In genomic region chr5:167688731-167689130, GRCh38 we compare ENCODE assay signal across 26 cellular contexts.
DNase-seq lines count a peak whose midpoint lies in the region; ATAC-seq and TF ChIP-seq lines count a peak whose summit lies in the region.
"Had no signal": no experiment of that assay in that cellular context is flagged by ENCODE, and none has a peak within 500 bp of the region (broad histone marks: within the 10 kb centered on the region; RNA-seq: fewer than 3 reads in every experiment).

No MANE protein-coding gene starts in this region.

- BruUV-seq in MCF 10A (replicated peaks; lab: Mats Ljungman, UMichigan) = no TSS peak

- no peaks in the 10 kb centered on the region for H3K4me1 ChIP-seq in breast epithelium
- peaks cover 9% of the 10 kb centered on the region for H3K4me1 ChIP-seq in RWPE2 (ENCODE audit: insufficient read depth, poor library complexity, severe bottlenecking)
- H3K4me1 ChIP-seq: spleen had no signal

- DNase-seq in MCF 10A (ENCODE audit: unreplicated experiment) (peak; percentile 61), breast epithelium (ENCODE audit: low spot score in 2 of 2) (no peak), RWPE2 (ENCODE audit: low spot score) (no peak), fibroblast of mammary gland (ENCODE audit: low read depth) (peak; percentile 34), DMS79 (lab: John Stamatoyannopoulos, UW) (no peak), dedifferentiated amniotic fluid mesenchymal stem cell (ENCODE audit: extremely low spot score) (no peak)
- DNase-seq: activated CD4-positive, CD25-positive, alpha-beta regulatory T cell treated with anti-CD3 and anti-CD28 coated beads, Interleukin-2, amount 50 U/mL, for 72 hours; activated T-cell treated with anti-CD3 and anti-CD28 coated beads, Interleukin-2, amount 50 U/mL, for 1 hour; CD8-positive, alpha-beta memory T cell; cerebellar nuclear complex; DMS53; NCI-H1436; NCI-H226; NCI-H82; SHP77 treated with DMSO at 0.1 percent for 48 hours; spleen; stimulated activated CD4-positive, alpha-beta T cell treated with anti-CD3 and anti-CD28 coated beads, Interleukin-4, amount 100 ng/mL, for 24 hours; stimulated activated naive CD8-positive, alpha-beta T cell treated with anti-CD3 and anti-CD28 coated beads, Interleukin-15, Interleukin-2, amounts not matched to agents 100 U/mL and 50 U/mL, for 24 hours; tibial artery had no signal

- no peak for TF ChIP-seq POLR2A in breast epithelium (IDR thresholded peaks at IDR 0.05)

- no peak overlapping the region for H3K27ac ChIP-seq in breast epithelium
- H3K27ac ChIP-seq in RWPE2 (ENCODE audit: poor library complexity, severe bottlenecking) = peak overlapping the region; percentile 8
- H3K27ac ChIP-seq: 22Rv1, spleen, tibial artery had no signal

- peak overlapping the region; percentile 63 for H3K4me3 Mint-ChIP-seq in MCF 10A (ENCODE audit: unreplicated experiment)
- H3K4me3 Mint-ChIP-seq: CD8-positive, alpha-beta memory T cell; IgD-negative memory B cell; memory B cell had no signal

- H3K27ac Mint-ChIP-seq in MCF 10A (ENCODE audit: low read depth, unreplicated experiment) = peak overlapping the region; percentile 97
- H3K27ac Mint-ChIP-seq: CD8-positive, alpha-beta memory T cell; IgD-negative memory B cell; memory B cell had no signal

- POLR2A ChIA-PET in MCF 10A (lab: Yijun Ruan, JAX) = interaction anchor here (0.5 to 2.5 kb wide), 9 partner anchors 10 to 113 kb away, joined by 3 to 16 read pairs (median 3); no protein-coding TSS in a partner anchor

- H3K36me3 ChIP-seq in breast epithelium = no peaks in the 10 kb centered on the region
- H3K36me3 ChIP-seq in RWPE2 (ENCODE audit: low read depth) = no peaks in the 10 kb centered on the region
- H3K36me3 ChIP-seq: spleen, tibial artery had no signal

- CTCF ChIA-PET in MCF 10A (lab: Yijun Ruan, JAX) = interaction anchor here (0.6 kb wide), 1 partner anchor 8 kb away, joined by 3 read pairs; no protein-coding TSS in a partner anchor

- H3K27me3 ChIP-seq in breast epithelium = no peaks in the 10 kb centered on the region
- H3K27me3 ChIP-seq in RWPE2 (ENCODE audit: insufficient read depth, poor library complexity, severe bottlenecking) = no peaks in the 10 kb centered on the region
- H3K27me3 ChIP-seq: spleen, tibial artery had no signal

- no peaks in the 10 kb centered on the region for H3K9me3 ChIP-seq in breast epithelium
- no peaks in the 10 kb centered on the region for H3K9me3 ChIP-seq in RWPE2 (ENCODE audit: severe bottlenecking)
- H3K9me3 ChIP-seq: tibial artery had no signal

- H3K27me3 Mint-ChIP-seq in MCF 10A (ENCODE audit: insufficient read depth, unreplicated experiment) = no peaks in the 10 kb centered on the region
- H3K27me3 Mint-ChIP-seq: CD8-positive, alpha-beta memory T cell; IgD-negative memory B cell; memory B cell had no signal

- no peaks in the 10 kb centered on the region for H3K9me3 Mint-ChIP-seq in MCF 10A (ENCODE audit: unreplicated experiment)

- TF ChIP-seq CTCF in MCF 10A (IDR thresholded peaks at IDR 0.05; ENCODE audit: unreplicated experiment) (no peak), breast epithelium (IDR thresholded peaks at IDR 0.05) (no peak), RWPE2 (IDR thresholded peaks at IDR 0.05; ENCODE audit: poor library complexity, severe bottlenecking) (no peak), fibroblast of mammary gland (conservative IDR thresholded peaks at IDR 0.05; ENCODE audit: control insufficient read depth, insufficient read depth, low read depth, low read length) (no peak)

- peaks cover 36% of the 10 kb centered on the region for H3K4me1 Mint-ChIP-seq in MCF 10A (ENCODE audit: insufficient read depth, unreplicated experiment)
- H3K4me1 Mint-ChIP-seq: CD8-positive, alpha-beta memory T cell; IgD-negative memory B cell; memory B cell had no signal

- intact Hi-C loops in MCF 10A (cut with micrococcal nuclease) = no loop called here
- intact Hi-C loops in breast epithelium (cut with DNase I; ENCODE audit: low total_unique reads) = no loop called here

- H3K4me3 ChIP-seq in breast epithelium (no peak overlapping the region), RWPE2 (ENCODE audit: severe bottlenecking) (no peak overlapping the region), fibroblast of mammary gland (ENCODE audit: control insufficient read depth, low read depth, low read length) (no peak overlapping the region)
- H3K4me3 ChIP-seq: GM12878, spleen, tibial artery had no signal

- ATAC-seq in RWPE2 (ENCODE audit: low read depth) (peak; percentile 46; the same call in 2 of the 3 replicates), HG03196 (IDR thresholded peaks at IDR 0.05; ENCODE audit: unreplicated experiment) (no peak), HG03520 (IDR thresholded peaks at IDR 0.05; ENCODE audit: unreplicated experiment) (no peak)
- ATAC-seq: esophagus mucosa; GM12878; stimulated activated naive CD8-positive, alpha-beta T cell treated with anti-CD3 and anti-CD28 coated beads, Interleukin-15, Interleukin-2, amounts not matched to agents 100 U/mL and 50 U/mL, for 24 hours had no signal

- H3K36me3 Mint-ChIP-seq in MCF 10A (ENCODE audit: insufficient read depth, unreplicated experiment) = no peaks in the 10 kb centered on the region
- H3K36me3 Mint-ChIP-seq: CD8-positive, alpha-beta memory T cell; memory B cell had no signal

Comparison
In these comparisons a context has a peak if more than half of its experiments do, and no peak if none do; other contexts are left out.
1. DNase-seq: peak in MCF 10A (single experiment) and fibroblast of mammary gland (single experiment); none in breast epithelium (0 of 2), RWPE2 (single experiment), DMS79 (single experiment) and dedifferentiated amniotic fluid mesenchymal stem cell (single experiment).